Comparison of ENCODE assay signal across 23 cellular contexts in genomic region chr10:129673292-129673691, GRCh38.
"Had no signal": no experiment of that assay in that cellular context is flagged by ENCODE, and none has a peak within 500 bp of the region (broad histone marks: within the 10 kb centered on the region; RNA-seq: fewer than 3 reads in every experiment).

No MANE protein-coding gene starts in this region.

- H3K4me1 ChIP-seq: SJSA1 had no signal

- H3K27me3 ChIP-seq: SJSA1 had no signal

- DNase-seq: IMR-90; Karpas-422; KG1; MM.1S; NCI-H1092 treated with DMSO at 0.1 percent for 48 hours; NCI-H1436; NCI-H187; NCI-H2029; NCI-H2081 treated with DMSO at 0.1 percent for 48 hours; NCI-H2171; NCI-H226; NCI-H446; NCI-H510A; NCI-H524 treated with DMSO at 0.1 percent for 48 hours; NCI-H69; NCI-H774; NK-92 treated with Interleukin-12 subunit alpha and Interleukin-12 subunit beta, amount 100 ng/mL, for 24 hours; Right ventricle myocardium superior; RPMI8226; SIG-M5 had no signal

- H3K36me3 ChIP-seq: SJSA1 had no signal

- H3K27ac ChIP-seq: SJSA1, SK-N-MC had no signal

- ATAC-seq: HepG2 had no signal

- H3K4me3 ChIP-seq: SJSA1, SK-N-MC had no signal
